Comparison of ENCODE assay signal across 9 cellular contexts in genomic region chr1:150235436-150235851, GRCh38. TPM values are rescaled to one million over a fixed set of nuclear protein-coding genes. Genes with fewer than 3 reads are reported as not detected.
DNase-seq lines count a peak whose midpoint lies in the region; ATAC-seq and TF ChIP-seq lines count a peak whose summit lies in the region.
"Had no signal": no experiment of that assay in that cellular context is flagged by ENCODE, and none has a peak within 500 bp of the region (broad histone marks: within the 10 kb centered on the region; RNA-seq: fewer than 3 reads in every experiment).

No MANE protein-coding gene starts in this region.

- TF ChIP-seq EP300 in ovary (IDR thresholded peaks at IDR 0.05), result no peak

- H3K27ac Mint-ChIP-seq in chondrocyte (ENCODE audit: unreplicated experiment), result no peak overlapping the region
- H3K27ac Mint-ChIP-seq: effector memory CD8-positive, alpha-beta T cell had no signal

- peak overlapping the region; percentile 67 for H3K4me3 ChIP-seq in RWPE2 (ENCODE audit: severe bottlenecking)
- H3K4me3 ChIP-seq in esophagus (ENCODE audit: low read depth in 1 of 2, low read length in 2 of 2), result peak overlapping the region; percentile 85 to 89
- H3K4me3 ChIP-seq in ovary, result peak overlapping the region; percentile 100

- DNase-seq in activated gamma-delta T cell treated with Interleukin-2 at 50 U/mL for 16 hours (peak; percentile 17), activated gamma-delta T cell (lab: John Stamatoyannopoulos, UW) (no peak), RWPE2 (ENCODE audit: low spot score) (no peak), ovary (peak in 2 of 5 donors; percentile 22 to 45), chondrocyte (ENCODE audit: low spot score) (no peak), NCI-H1092 (lab: John Stamatoyannopoulos, UW) (no peak)

- peaks cover 13% of the 10 kb centered on the region for H3K36me3 ChIP-seq in RWPE2 (ENCODE audit: low read depth)
- no peaks in the 10 kb centered on the region for H3K36me3 ChIP-seq in esophagus (ENCODE audit: control insufficient read depth in 2 of 2, insufficient read depth in 2 of 2, low read length in 1 of 2)
- H3K36me3 ChIP-seq in ovary, result no peaks in the 10 kb centered on the region

- TF ChIP-seq POLR2A in ovary (IDR thresholded peaks at IDR 0.05), result no peak

- WGBS in esophagus, 2 donors, result 0 to 1% methylated on average over 12 to 14 of the region's 14 CpGs
- 0% methylated on average over 8 to 14 of the region's 14 CpGs for WGBS in ovary, 3 donors

- H3K4me1 Mint-ChIP-seq in chondrocyte (ENCODE audit: low read depth), result peaks cover 16% of the 10 kb centered on the region

- no peak for ATAC-seq in RWPE2 (ENCODE audit: low read depth)
- ATAC-seq in HG02884 (IDR thresholded peaks at IDR 0.05; ENCODE audit: unreplicated experiment), result no peak

- no peaks in the 10 kb centered on the region for H3K36me3 Mint-ChIP-seq in chondrocyte (ENCODE audit: low read depth)

- no peaks in the 10 kb centered on the region for H3K27me3 Mint-ChIP-seq in chondrocyte (ENCODE audit: low read depth)
- H3K27me3 Mint-ChIP-seq: effector memory CD8-positive, alpha-beta T cell had no signal

- H3K27me3 ChIP-seq in RWPE2 (ENCODE audit: insufficient read depth, poor library complexity, severe bottlenecking) (no peaks in the 10 kb centered on the region), esophagus (ENCODE audit: control insufficient read depth in 1 of 2, insufficient read depth in 2 of 2, low read length in 2 of 2) (no peaks in the 10 kb centered on the region), ovary (no peaks in the 10 kb centered on the region)

- no peak overlapping the region for H3K4me3 Mint-ChIP-seq in chondrocyte (ENCODE audit: unreplicated experiment)
- H3K4me3 Mint-ChIP-seq: effector memory CD8-positive, alpha-beta T cell had no signal

- no peak for TF ChIP-seq CTCF in RWPE2 (IDR thresholded peaks at IDR 0.05; ENCODE audit: poor library complexity, severe bottlenecking)
- TF ChIP-seq CTCF in ovary (IDR thresholded peaks at IDR 0.05), result no peak
- TF ChIP-seq CTCF in chondrocyte (IDR thresholded peaks at IDR 0.05), result no peak

- H3K9me3 ChIP-seq in RWPE2 (ENCODE audit: severe bottlenecking) (no peaks in the 10 kb centered on the region), esophagus (ENCODE audit: control insufficient read depth in 2 of 2, insufficient read depth in 1 of 2, low read depth in 1 of 2, low read length in 1 of 2) (no peaks in the 10 kb centered on the region), ovary (no peaks in the 10 kb centered on the region)

- intact Hi-C loops in ovary (cut with DNase I), result no loop called here

- H3K4me1 ChIP-seq in RWPE2 (ENCODE audit: insufficient read depth, poor library complexity, severe bottlenecking), result peaks cover 6% of the 10 kb centered on the region
- H3K4me1 ChIP-seq in esophagus (ENCODE audit: control insufficient read depth in 2 of 2, insufficient read depth in 2 of 2, low read length in 1 of 2), result no peaks in the 10 kb centered on the region
- peaks cover 2% of the 10 kb centered on the region for H3K4me1 ChIP-seq in ovary (ENCODE audit: insufficient read depth)

- no peaks in the 10 kb centered on the region for H3K9me3 Mint-ChIP-seq in chondrocyte (ENCODE audit: low read depth)
- H3K9me3 Mint-ChIP-seq: effector memory CD8-positive, alpha-beta T cell had no signal

- H3K27ac ChIP-seq in RWPE2 (ENCODE audit: poor library complexity, severe bottlenecking), result peak overlapping the region; percentile 79
- peak overlapping the region; percentile 98 for H3K27ac ChIP-seq in esophagus (ENCODE audit: low read depth in 2 of 2, low read length in 1 of 2)
- H3K27ac ChIP-seq in ovary, result peak overlapping the region; percentile 84

RNA-seq across cellular contexts. Expression of gene ANP32E, which starts 0.5 kb away (rescaled TPM):
- polyA plus RNA-seq in esophagus (10 to 100 TPM; 14.5 to 16.9 TPM), ovary (10 to 100 TPM; 19.1 to 25.0 TPM)
- total RNA-seq in ovary (10 to 100 TPM; 16.3 to 43.8 (median 33.7) TPM), chondrocyte (34.5 to 46.0 TPM (median 40.2 TPM) in 3 replicates)

RNA-seq across cellular contexts. Expression of gene CA14, which starts 22.1 kb away (rescaled TPM):
- under 1 TPM; 0.06 to 0.22 TPM for polyA plus RNA-seq in esophagus
- 1 to 10 TPM in 4 of 7 donors, under 1 TPM in 2, not detected in 1; 0.23 to 5.7 (median 1.2) TPM for total RNA-seq in ovary
- under 1 TPM; 0.38 to 0.58 TPM for polyA plus RNA-seq in ovary
- total RNA-seq in chondrocyte, result not detected in 3 replicates

RNA-seq across cellular contexts. Expression of gene APH1A, which starts 33.4 kb away (rescaled TPM):
- polyA plus RNA-seq in esophagus (100 to 1,000 TPM in 1 of 2 donors, 10 to 100 TPM in 1; 94.3 to 116 TPM), ovary (100 to 1,000 TPM; 103 to 151 TPM)
- total RNA-seq in ovary (100 to 1,000 TPM in 6 of 7 donors, 10 to 100 TPM in 1; 80.0 to 129 (median 116) TPM), chondrocyte (83.0 to 99.5 TPM (median 89.7 TPM) in 3 replicates)

RNA-seq across cellular contexts. Expression of gene C1orf54, which starts 37.1 kb away (rescaled TPM):
- polyA plus RNA-seq in esophagus, result 1 to 10 TPM; 5.9 to 8.1 TPM
- 10 to 100 TPM in 1 of 7 donors, 1 to 10 TPM in 6; 2.0 to 20.9 (median 4.4) TPM for total RNA-seq in ovary
- polyA plus RNA-seq in ovary, result 10 to 100 TPM in 1 of 2 donors, 1 to 10 TPM in 1; 8.4 to 34.8 TPM
- total RNA-seq in chondrocyte, result 29.0 to 31.9 TPM (median 31.0 TPM) in 3 replicates

RNA-seq across cellular contexts. Expression of gene CIART, which starts 46.9 kb away (rescaled TPM):
- 1 to 10 TPM; 4.9 to 7.3 TPM for polyA plus RNA-seq in esophagus
- total RNA-seq in ovary, result 10 to 100 TPM in 3 of 7 donors, 1 to 10 TPM in 4; 3.6 to 22.5 (median 7.7) TPM
- polyA plus RNA-seq in ovary, result 10 to 100 TPM; 10.8 to 12.7 TPM
- 3.1 to 3.9 TPM (median 3.1 TPM) in 3 replicates for total RNA-seq in chondrocyte
